In the genomic region with DNA sequence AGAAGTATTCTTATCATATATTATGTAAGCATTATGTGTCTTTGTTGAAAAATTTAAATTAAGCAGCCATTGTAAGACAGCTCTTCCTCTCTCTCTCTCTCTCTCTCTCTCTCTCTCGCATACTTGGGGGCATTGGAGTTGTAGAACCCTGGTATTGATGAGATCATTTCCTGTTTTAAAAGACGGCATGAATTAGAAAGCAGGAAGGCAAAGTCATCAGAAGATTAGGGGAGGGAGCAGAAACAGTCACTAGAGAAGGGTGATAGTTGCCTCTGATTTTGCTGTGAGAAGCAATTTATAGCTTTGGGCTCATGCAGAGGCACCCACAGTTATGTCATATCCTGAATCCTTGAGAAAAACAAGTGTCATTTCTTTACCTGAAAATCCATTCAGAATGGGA, we compare ENCODE assay signal across 20 cellular contexts.
A peak's percentile ranks its signal among the peaks of the same experiment; 100 is the strongest.
DNase-seq lines count a peak whose midpoint lies in the region; ATAC-seq, FAIRE-seq and TF ChIP-seq lines count a peak whose summit lies in the region.
"Had no signal": no experiment of that assay in that cellular context is flagged by ENCODE, and none has a peak within 500 bp of the region (broad histone marks: within the 10 kb centered on the region; RNA-seq: fewer than 3 reads in every experiment).

No MANE protein-coding gene starts in this region.

- no peaks in the 10 kb centered on the region for H4K20me1 ChIP-seq in HCT116 (ENCODE audit: insufficient read depth)

- H3K9ac ChIP-seq in HCT116 (ENCODE audit: low read length): no peak overlapping the region

- no peak overlapping the region for H2AFZ ChIP-seq in HCT116 (ENCODE audit: low read depth, low read length, poor library complexity, severe bottlenecking)

- intact Hi-C loops in A673 (cut with micrococcal nuclease; ENCODE audit: unreplicated experiment): no loop called here
- intact Hi-C loops in HCT116 (cut with micrococcal nuclease): no loop called here
- intact Hi-C loops in ascending aorta (cut with DNase I): no loop called here

- H3K9me2 ChIP-seq in HCT116 (ENCODE audit: insufficient read depth): 0 out of 2 replicates have a peak, but pooled peaks cover 5% of the 10 kb centered on the region

- ATAC-seq in HCT116 (no peak), GM21529 (IDR thresholded peaks at IDR 0.05; ENCODE audit: unreplicated experiment) (no peak), GM21576 (IDR thresholded peaks at IDR 0.05; ENCODE audit: unreplicated experiment) (no peak)
- ATAC-seq: GM12878, Panc1 had no signal

- H3K27ac ChIP-seq in A673 (ENCODE audit: low read depth, low read length, poor library complexity, severe bottlenecking): no peak overlapping the region
- H3K27ac ChIP-seq in HCT116 (ENCODE audit: low read depth, low read length): no peak overlapping the region
- H3K27ac ChIP-seq in ascending aorta: peak overlapping the region; percentile 15 to 53
- H3K27ac ChIP-seq: SJSA1 had no signal

- H3K79me2 ChIP-seq in HCT116 (ENCODE audit: insufficient read depth, low read length): no peaks in the 10 kb centered on the region

- H3K4me2 ChIP-seq in HCT116 (ENCODE audit: low read length): peak overlapping the region; percentile 12

- no peak for TF ChIP-seq POLR2A in HCT116 (IDR thresholded peaks at IDR 0.05; ENCODE audit: borderline replicate concordance, extremely low read depth, insufficient read depth, insufficient read length)

- no peaks in the 10 kb centered on the region for H3K9me3 ChIP-seq in A673 (ENCODE audit: low read depth, low read length, poor library complexity, severe bottlenecking)
- no peaks in the 10 kb centered on the region for H3K9me3 ChIP-seq in HCT116 (ENCODE audit: control insufficient read depth in 1 of 2, insufficient read depth in 1 of 2, low read depth in 1 of 2, low read length in 2 of 2)
- no peaks in the 10 kb centered on the region for H3K9me3 ChIP-seq in ascending aorta
- H3K9me3 ChIP-seq: SJSA1 had no signal

- H3K27me3 ChIP-seq in A673 (replicated peaks; ENCODE audit: insufficient read depth, low read depth, low read length, poor library complexity): no peaks in the 10 kb centered on the region
- no peaks in the 10 kb centered on the region for H3K27me3 ChIP-seq in HCT116 (ENCODE audit: insufficient read depth, low read length)
- no peaks in the 10 kb centered on the region for H3K27me3 ChIP-seq in ascending aorta
- H3K27me3 ChIP-seq: SJSA1 had no signal

- POLR2A ChIA-PET in A673 (lab: Charles Lee; ENCODE audit: low non-redundant PET): interaction anchor here (0.6 kb wide), 1 partner anchor 638 kb away, joined by 3 read pairs; no protein-coding TSS in a partner anchor
- POLR2A ChIA-PET in HCT116 (lab: Charles Lee): no interaction called here
- POLR2A ChIA-PET in HEK293T (lab: Yijun Ruan, JAX): interaction anchor here (1.2 kb wide), 1 partner anchor 15 kb away, joined by 3 read pairs; no protein-coding TSS in a partner anchor

- H3K4me1 ChIP-seq in A673 (ENCODE audit: insufficient read depth, low read length, poor library complexity, severe bottlenecking) (no peaks in the 10 kb centered on the region), HCT116 (ENCODE audit: control insufficient read depth in 1 of 2, insufficient read depth in 2 of 2, low read length in 2 of 2) (peaks cover 3 to 46% of the 10 kb centered on the region in 2 experiments), ascending aorta (peaks cover 0 to 34% of the 10 kb centered on the region in 2 donors)

- no peak for TF ChIP-seq RAD21 in HCT116 (IDR thresholded peaks at IDR 0.05; ENCODE audit: low read depth)

- RAD21 ChIA-PET in HCT116 (lab: Charles Lee; ENCODE audit: low non-redundant PET in 1 of 2, low total read pairs in 2 of 2, uncharacterized antibody in 2 of 2, unreplicated experiment in 2 of 2): no interaction called here

- FAIRE-seq in HTR-8/SVneo (lab: Jason Lieb, UNC): no peak
- FAIRE-seq: GM12878, GM19239, H54 had no signal

- H3K36me3 ChIP-seq in A673 (ENCODE audit: insufficient read depth, low read length, poor library complexity, severe bottlenecking) (no peaks in the 10 kb centered on the region), HCT116 (ENCODE audit: control insufficient read depth in 1 of 2, insufficient read depth in 2 of 2, low read length in 2 of 2) (no peaks in the 10 kb centered on the region), ascending aorta (no peaks in the 10 kb centered on the region)
- H3K36me3 ChIP-seq: SJSA1 had no signal

- CTCF ChIA-PET in A673 (lab: Charles Lee) (no interaction called here), HCT116 (lab: Charles Lee) (no interaction called here), HEK293T (lab: Yijun Ruan, JAX) (interaction anchor here (0.6 kb wide), 1 partner anchor 345 kb away, joined by 3 read pairs; no protein-coding TSS in a partner anchor)

- BruUV-seq in A673 (replicated peaks; lab: Mats Ljungman, UMichigan) (no TSS peak), HCT116 (replicated peaks; lab: Mats Ljungman, UMichigan) (no TSS peak)

- TF ChIP-seq CTCF in A673 (conservative IDR thresholded peaks at IDR 0.05; ENCODE audit: low read depth, low read length) (no peak), HCT116 (IDR thresholded peaks at IDR 0.05 in 2 of 3, conservative IDR thresholded peaks at IDR 0.05 in 1 of 3; ENCODE audit: borderline replicate concordance in 1 of 3, insufficient read depth in 1 of 3, low read depth in 2 of 3, low read length in 2 of 3) (no peak), ascending aorta (IDR thresholded peaks at IDR 0.05) (no peak)

- DNase-seq in A172 (ENCODE audit: low spot score) (peak; percentile 26), A673 (ENCODE audit: low spot score) (peak; percentile 73), HCT116 (ENCODE audit: low read depth, low spot score) (no peak), ascending aorta (ENCODE audit: low spot score in 2 of 2) (no peak), HTR-8/SVneo (ENCODE audit: insufficient read length, low spot score) (no peak), HEK293T (ENCODE audit: extremely low spot score) (no peak)
- DNase-seq: COR-L47, DMS 273 treated with DMSO at 0.1 percent for 48 hours, NCI-H1417, NCI-H187 treated with DMSO at 0.1 percent for 48 hours, NCI-H2227 treated with DMSO at 0.1 percent for 48 hours, NCI-H510A treated with DMSO at 0.1 percent for 48 hours, SW 1271 had no signal

- H3K4me3 ChIP-seq in A673 (ENCODE audit: low read depth, low read length, poor library complexity, severe bottlenecking) (no peak overlapping the region), HCT116 (replicated peaks in 1 of 2; ENCODE audit: low read depth in 1 of 2, low read length in 2 of 2) (no peak overlapping the region), ascending aorta (no peak overlapping the region)
- H3K4me3 ChIP-seq: GM12878, SJSA1 had no signal

TF ChIP-seq in HCT116, 20 proteins besides CTCF, POLR2A, EP300 and RAD21:
- no peak for TF ChIP-seq EZH2 (IDR thresholded peaks at IDR 0.05)
- no peak for TF ChIP-seq SP1 (IDR thresholded peaks at IDR 0.05; ENCODE audit: low read depth)
- no peak for TF ChIP-seq SIN3A (IDR thresholded peaks at IDR 0.05; ENCODE audit: low read depth)
- no peak for TF ChIP-seq ZNF274 (IDR thresholded peaks at IDR 0.05; ENCODE audit: low read depth, low read length)
- no peak for TF ChIP-seq YY1 (IDR thresholded peaks at IDR 0.05; ENCODE audit: extremely low read depth, insufficient replicate concordance, low read depth, low read length)
- TF ChIP-seq CEBPB (IDR thresholded peaks at IDR 0.05; ENCODE audit: low read depth): no peak
- TF ChIP-seq ZFX (IDR thresholded peaks at IDR 0.05): no peak
- no peak for TF ChIP-seq ELF1 (IDR thresholded peaks at IDR 0.05; ENCODE audit: borderline replicate concordance, low read depth)
TF ChIP-seq in HCT116: peak in this region for 0.

TF ChIP-seq in HEK293T, 16 proteins besides CTCF, POLR2A, EP300 and RAD21:
- no peak for TF ChIP-seq ELF4 (IDR thresholded peaks at IDR 0.05)
- TF ChIP-seq NFRKB (IDR thresholded peaks at IDR 0.05): no peak
- no peak for TF ChIP-seq ZNF384 (IDR thresholded peaks at IDR 0.05)
- TF ChIP-seq ARNT (IDR thresholded peaks at IDR 0.05): no peak
- TF ChIP-seq LEF1 (IDR thresholded peaks at IDR 0.05; ENCODE audit: borderline replicate concordance): no peak
- no peak for TF ChIP-seq TARDBP (IDR thresholded peaks at IDR 0.05)
- TF ChIP-seq L3MBTL2 (conservative IDR thresholded peaks at IDR 0.05): no peak
- no peak for TF ChIP-seq SUZ12 (IDR thresholded peaks at IDR 0.05)
- no peak for TF ChIP-seq HDGF (IDR thresholded peaks at IDR 0.05; ENCODE audit: borderline replicate concordance)
- TF ChIP-seq BHLHE40 (IDR thresholded peaks at IDR 0.05; ENCODE audit: borderline replicate concordance): no peak
- TF ChIP-seq FOXK2 (IDR thresholded peaks at IDR 0.05): no peak
- TF ChIP-seq FOXM1 (IDR thresholded peaks at IDR 0.05; ENCODE audit: borderline replicate concordance): no peak
- TF ChIP-seq, protein P1, sequence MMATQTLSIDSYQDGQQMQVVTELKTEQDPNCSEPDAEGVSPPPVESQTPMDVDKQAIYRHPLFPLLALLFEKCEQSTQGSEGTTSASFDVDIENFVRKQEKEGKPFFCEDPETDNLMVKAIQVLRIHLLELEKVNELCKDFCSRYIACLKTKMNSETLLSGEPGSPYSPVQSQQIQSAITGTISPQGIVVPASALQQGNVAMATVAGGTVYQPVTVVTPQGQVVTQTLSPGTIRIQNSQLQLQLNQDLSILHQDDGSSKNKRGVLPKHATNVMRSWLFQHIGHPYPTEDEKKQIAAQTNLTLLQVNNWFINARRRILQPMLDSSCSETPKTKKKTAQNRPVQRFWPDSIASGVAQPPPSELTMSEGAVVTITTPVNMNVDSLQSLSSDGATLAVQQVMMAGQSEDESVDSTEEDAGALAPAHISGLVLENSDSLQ (IDR thresholded peaks at IDR 0.05): no peak
TF ChIP-seq in HEK293T: peak in this region for 0.

Comparison
In these comparisons a context has a peak if more than half of its experiments do, and no peak if none do; other contexts are left out.
1. DNase-seq: peak in A172 (single experiment) and A673 (single experiment); none in HCT116 (single experiment), ascending aorta (0 of 2), HTR-8/SVneo (single experiment) and HEK293T (single experiment).
2. H3K27ac ChIP-seq: peak in ascending aorta (2 of 2); none in A673 (single experiment) and HCT116 (single experiment).